10 cellular contexts compared by ENCODE assay signal in the genomic region with DNA sequence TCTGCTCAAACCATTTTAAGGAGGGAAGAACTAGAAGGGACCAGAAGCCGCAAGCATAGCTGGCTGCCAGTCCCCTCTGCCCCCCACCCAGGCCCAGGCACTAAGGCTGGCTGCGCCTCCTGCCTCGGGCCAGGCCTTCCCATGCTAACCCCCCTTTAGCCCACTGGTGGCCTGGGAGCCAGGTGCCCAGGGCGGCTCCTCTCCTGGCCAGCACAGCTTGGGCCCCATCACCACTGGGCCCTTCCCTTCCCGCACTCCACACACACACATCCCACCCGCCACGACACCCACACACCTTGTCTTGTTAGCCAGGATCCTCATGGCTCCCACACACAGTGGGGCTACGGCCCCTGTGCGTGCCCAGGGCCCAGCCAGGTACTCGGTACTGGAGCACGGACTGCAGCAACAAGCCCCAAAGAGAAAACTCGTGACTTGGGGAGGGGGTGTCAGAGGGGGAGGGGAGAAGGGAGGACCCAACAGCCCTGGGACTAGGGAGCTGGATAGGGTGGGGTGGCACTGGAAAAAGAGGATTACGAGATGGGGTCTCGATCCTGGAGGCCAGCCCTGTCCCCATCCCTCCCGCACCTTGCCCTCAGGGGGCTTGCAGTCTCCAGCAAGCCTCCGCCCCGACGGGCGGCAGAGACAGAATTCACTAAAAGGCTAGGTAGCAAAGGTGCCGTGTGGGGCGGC. TPM values are rescaled to one million over a fixed set of nuclear protein-coding genes. Genes with fewer than 3 reads are reported as not detected.
A peak's percentile ranks its signal among the peaks of the same experiment; 100 is the strongest.
DNase-seq lines count a peak whose midpoint lies in the region; ATAC-seq and TF ChIP-seq lines count a peak whose summit lies in the region.
"Had no signal": no experiment of that assay in that cellular context is flagged by ENCODE, and none has a peak within 500 bp of the region (broad histone marks: within the 10 kb centered on the region; RNA-seq: fewer than 3 reads in every experiment).

No MANE protein-coding gene starts in this region.

- peaks cover 31 to 40% (median 36%) of the 10 kb centered on the region in 11 experiments; a peak in 21 of 22 replicates for H3K36me3 ChIP-seq in BLaER1 treated with 17β-estradiol and CSF1 and Interleukin-3, amounts not matched to agents 10 nM and 100 nM
- no peaks in the 10 kb centered on the region for H3K36me3 ChIP-seq in ovary

- H3K27me3 Mint-ChIP-seq in T-cell, result no peaks in the 10 kb centered on the region

- WGBS in ovary, 3 donors, result 10 to 11% (median 10%) methylated on average over 21 of the region's 21 CpGs

- no peak for ATAC-seq in T-cell (replicated peaks in 1 of 4)

- TF ChIP-seq CTCF in fibroblast of pulmonary artery (IDR thresholded peaks at IDR 0.05; ENCODE audit: low read length, missing control alignments) (no peak), ovary (IDR thresholded peaks at IDR 0.05) (no peak)

- peak overlapping the region; percentile 45 to 74 (median 64) for H3K4me3 Mint-ChIP-seq in T-cell

- no peaks in the 10 kb centered on the region for H3K27me3 ChIP-seq in BLaER1 treated with 17β-estradiol and CSF1 and Interleukin-3, amounts not matched to agents 10 nM and 100 nM
- no peaks in the 10 kb centered on the region for H3K27me3 ChIP-seq in ovary

- peak overlapping the region; percentile 93 to 100 (median 98) for H3K4me2 ChIP-seq in BLaER1 treated with 17β-estradiol and CSF1 and Interleukin-3, amounts not matched to agents 10 nM and 100 nM

- H3K9me3 ChIP-seq in BLaER1 treated with 17β-estradiol and CSF1 and Interleukin-3, amounts not matched to agents 10 nM and 100 nM (replicated peaks in 1 of 11), result no peaks in the 10 kb centered on the region
- H3K9me3 ChIP-seq in ovary, result no peaks in the 10 kb centered on the region

- no peaks in the 10 kb centered on the region for H3K9me3 Mint-ChIP-seq in T-cell

- CTCF ChIA-PET in T-cell (lab: Charles Lee), result interaction anchor here in 1 of 2 donors (0.6 to 4.0 kb wide), 3 partner anchors 21 to 108 kb away, joined by 3 to 21 read pairs (median 3); no protein-coding TSS in a partner anchor

- no peak for DNase-seq in T-cell
- no peak for DNase-seq in fibroblast of pulmonary artery (ENCODE audit: low read depth)
- DNase-seq in ovary, result peak in 1 of 5 donors; percentile 59
- no peak for DNase-seq in NCI-H2107 treated with DMSO at 0.1 percent for 48 hours (lab: John Stamatoyannopoulos, UW; ENCODE audit: unreplicated experiment)
- no peak for DNase-seq in NOMO-1 treated with DMSO at 0.1 percent for 48 hours (lab: John Stamatoyannopoulos, UW; ENCODE audit: unreplicated experiment)
- no peak for DNase-seq in NCI-H146 (lab: John Stamatoyannopoulos, UW)
- no peak for DNase-seq in NCI-H1930 (lab: John Stamatoyannopoulos, UW)

- H3K4me1 ChIP-seq in BLaER1 treated with 17β-estradiol and CSF1 and Interleukin-3, amounts not matched to agents 10 nM and 100 nM, result peaks cover 72 to 82% (median 79%) of the 10 kb centered on the region in 10 experiments
- H3K4me1 ChIP-seq in ovary (ENCODE audit: insufficient read depth), result peaks cover 36% of the 10 kb centered on the region

- H4K20me1 ChIP-seq in BLaER1 treated with 17β-estradiol and CSF1 and Interleukin-3, amounts not matched to agents 10 nM and 100 nM, result peaks cover under 1 to 40% (median 20%) of the 10 kb centered on the region in 11 experiments; a peak in 17 of 22 replicates

- peak overlapping the region; percentile 78 to 92 for H3K27ac Mint-ChIP-seq in T-cell

- no peak for TF ChIP-seq POLR2A in ovary (IDR thresholded peaks at IDR 0.05)

- POLR2A ChIA-PET in T-cell (lab: Charles Lee), result interaction anchor here (0.5 to 1.6 kb wide), 4 partner anchors 14 to 31 kb away, joined by 4 to 12 read pairs (median 4); no protein-coding TSS in a partner anchor

- H3K27ac ChIP-seq in BLaER1 treated with 17β-estradiol and CSF1 and Interleukin-3, amounts not matched to agents 10 nM and 100 nM, result peak overlapping the region in 10 of 11 experiments; percentile 55 to 96 (median 90); a peak in 20 of 22 replicates
- peak overlapping the region; percentile 89 to 94 for H3K27ac ChIP-seq in ovary

- intact Hi-C loops in ovary (cut with DNase I), result loop anchor here in 2 of 4 donors (2.0 to 5.0 kb wide), 2 partner anchors 19 to 48 kb away; a partner anchor contains a TSS

- H3K36me3 Mint-ChIP-seq in T-cell, result peaks cover 30% of the 10 kb centered on the region

- no peak for TF ChIP-seq EP300 in ovary (IDR thresholded peaks at IDR 0.05)

- H3K9ac ChIP-seq in BLaER1 treated with 17β-estradiol and CSF1 and Interleukin-3, amounts not matched to agents 10 nM and 100 nM, result peak overlapping the region; percentile 68 to 94 (median 81)

- peaks cover 56 to 75% (median 63%) of the 10 kb centered on the region in 3 donors for H3K4me1 Mint-ChIP-seq in T-cell

- peak overlapping the region in 9 of 10 experiments; percentile 28 to 67 (median 57); a peak in 18 of 20 replicates for H3K4me3 ChIP-seq in BLaER1 treated with 17β-estradiol and CSF1 and Interleukin-3, amounts not matched to agents 10 nM and 100 nM
- peak overlapping the region; percentile 51 for H3K4me3 ChIP-seq in fibroblast of pulmonary artery (replicated peaks; ENCODE audit: low read depth, low read length)
- peak overlapping the region; percentile 49 for H3K4me3 ChIP-seq in ovary

RNA-seq across cellular contexts. Expression of a gene that starts 16.0 kb away (rescaled TPM):
- total RNA-seq in T-cell, result 100 to 1,000 TPM; 229 to 331 (median 308) TPM
- total RNA-seq in ovary, result 100 to 1,000 TPM in 1 of 7 donors, 10 to 100 TPM in 6; 12.9 to 145 (median 79.9) TPM
- polyA plus RNA-seq in ovary, result 10 to 100 TPM in 1 of 2 donors, 1 to 10 TPM in 1; 5.5 to 31.2 TPM

RNA-seq across cellular contexts. Expression of a gene that starts 26.1 kb away (rescaled TPM):
- total RNA-seq in T-cell (10 to 100 TPM in 1 of 5 donors, 1 to 10 TPM in 4; 4.7 to 10.6 (median 6.3) TPM), ovary (under 1 TPM in 1 of 7 donors, not detected in 6; 0.05 TPM)
- polyA plus RNA-seq in ovary, result under 1 TPM in 1 of 2 donors, not detected in 1; 0.17 TPM
- total RNA-seq: HT1080, myocyte had no signal

RNA-seq across cellular contexts. Expression of a gene that starts 46.3 kb away (rescaled TPM):
- total RNA-seq in T-cell, result under 1 TPM in 1 of 5 donors, not detected in 4; 0.32 TPM
- total RNA-seq in ovary, result not detected
- under 1 TPM in 1 of 2 donors, not detected in 1; 0.13 TPM for polyA plus RNA-seq in ovary
- total RNA-seq: HT1080, myocyte had no signal

Comparison
In these comparisons a context has a peak if more than half of its experiments do, and no peak if none do; other contexts are left out.
1. RNA of a gene that starts 26.1 kb away (total RNA-seq): 4.7 to 10.6 TPM in T-cell; 0.05 TPM in ovary; every median in the first group is over 4 times any median in the second.
2. Peak in every context shown above with its lines, with median percentiles within 50 percentile points of each other: H3K4me3 ChIP-seq.